ENCODE assay signal across 27 cellular contexts in the genomic region with DNA sequence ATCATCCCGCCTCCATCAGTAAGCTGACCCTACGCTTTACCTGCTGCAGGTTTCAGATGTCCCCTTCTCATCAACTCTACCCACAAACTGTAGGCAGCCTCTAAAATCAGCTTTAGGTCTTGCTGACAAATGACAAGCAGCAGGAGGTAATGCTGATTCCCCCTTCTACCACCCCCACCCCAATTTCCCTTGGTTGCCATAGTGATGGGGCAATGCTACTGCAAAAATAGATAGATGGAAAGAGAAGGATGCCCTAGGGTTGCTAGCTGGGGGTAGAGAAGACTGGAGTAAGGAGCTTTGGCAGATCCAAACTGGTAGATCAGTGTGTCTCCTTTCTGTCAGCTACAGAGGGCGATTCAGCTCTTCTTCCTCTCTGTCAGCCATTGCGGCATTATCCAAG. TPM values are rescaled to one million over a fixed set of nuclear protein-coding genes. Genes with fewer than 3 reads are reported as not detected.
DNase-seq lines count a peak whose midpoint lies in the region; ATAC-seq, FAIRE-seq and TF ChIP-seq lines count a peak whose summit lies in the region.
"Had no signal": no experiment of that assay in that cellular context is flagged by ENCODE, and none has a peak within 500 bp of the region (broad histone marks: within the 10 kb centered on the region; RNA-seq: fewer than 3 reads in every experiment).

No MANE protein-coding gene starts in this region.

- no peak overlapping the region for H3K4me2 ChIP-seq in K562 (ENCODE audit: insufficient read depth, low read length)
- no peak overlapping the region for H3K4me2 ChIP-seq in neural cell (ENCODE audit: low read length)
- H3K4me2 ChIP-seq: A549; BLaER1 treated with 17β-estradiol and CSF1 and Interleukin-3, amounts not matched to agents 10 nM and 100 nM had no signal

- no peak for FAIRE-seq in K562 (lab: Jason Lieb, UNC)
- FAIRE-seq: A549, GM12891, GM18507, H54 had no signal

- no peak for TF ChIP-seq POLR2A in K562 (conservative IDR thresholded peaks at IDR 0.05)
- no peak for TF ChIP-seq POLR2A in spleen (IDR thresholded peaks at IDR 0.05)

- no TSS peak for BruUV-seq in K562 (replicated peaks; lab: Mats Ljungman, UMichigan)

- POLR2A ChIA-PET in K562 (lab: Yijun Ruan, JAX): no interaction called here

- DNase-seq in K562 (ENCODE audit: extremely low read depth in 1 of 4, low spot score in 3 of 4) (no peak), putamen (ENCODE audit: low spot score) (peak; percentile 79), spleen (no peak)
- DNase-seq in stimulated activated naive CD4-positive, alpha-beta T cell treated with Interleukin-2 at 50 U/mL for 16 hours (lab: John Stamatoyannopoulos, UW): no peak
- DNase-seq: 8988T; ACHN; AML-193; BE2C; Calu3; CD4-positive, alpha-beta T cell; COR-L47; DMS53; DMS79 treated with DMSO at 0.1 percent for 48 hours; GF-D8; GOT3; HFFc6 had no signal

- no peaks in the 10 kb centered on the region for H3F3A ChIP-seq in neural cell (ENCODE audit: insufficient read depth, low read length, poor library complexity, severe bottlenecking)

- H3K27ac ChIP-seq in K562 (ENCODE audit: extremely low read depth, low read depth, low read length) (no peak overlapping the region), neural cell (ENCODE audit: low read length) (no peak overlapping the region), spleen (no peak overlapping the region)
- H3K27ac ChIP-seq: A549; BLaER1 treated with 17β-estradiol and CSF1 and Interleukin-3, amounts not matched to agents 10 nM and 100 nM had no signal

- no peaks in the 10 kb centered on the region for H3K79me2 ChIP-seq in K562 (ENCODE audit: control insufficient read depth, insufficient read depth, low read length)
- no peaks in the 10 kb centered on the region for H3K79me2 ChIP-seq in neural cell (replicated peaks; ENCODE audit: insufficient read depth, low read length)

- ATAC-seq in K562 (no peak), GM18511 (IDR thresholded peaks at IDR 0.05; ENCODE audit: unreplicated experiment) (no peak)
- ATAC-seq: A549 had no signal

- H3K27me3 ChIP-seq in K562 (ENCODE audit: control insufficient read depth in 2 of 2, insufficient read depth in 2 of 2, low read length in 2 of 2) (no peaks in the 10 kb centered on the region), neural cell (ENCODE audit: insufficient read depth, low read depth, low read length) (peaks cover 2% of the 10 kb centered on the region), spleen (replicated peaks in 1 of 7) (no peaks in the 10 kb centered on the region)
- H3K27me3 ChIP-seq: BLaER1 treated with 17β-estradiol and CSF1 and Interleukin-3, amounts not matched to agents 10 nM and 100 nM had no signal

- H3K9ac ChIP-seq in K562 (ENCODE audit: insufficient read depth in 1 of 2, low read depth in 2 of 2, low read length in 2 of 2) (no peak overlapping the region), neural cell (ENCODE audit: low read length) (no peak overlapping the region)
- H3K9ac ChIP-seq: BLaER1 treated with 17β-estradiol and CSF1 and Interleukin-3, amounts not matched to agents 10 nM and 100 nM had no signal

- no peak for TF ChIP-seq CTCF in K562 (IDR thresholded peaks at IDR 0.05 in 2 of 3, conservative IDR thresholded peaks at IDR 0.05 in 1 of 3; ENCODE audit: insufficient read depth in 2 of 3, low read depth in 1 of 3, low read length in 3 of 3)
- TF ChIP-seq CTCF in neural cell (IDR thresholded peaks at IDR 0.05; ENCODE audit: poor library complexity, severe bottlenecking): no peak
- no peak for TF ChIP-seq CTCF in spleen (IDR thresholded peaks at IDR 0.05 in 8 of 11, conservative IDR thresholded peaks at IDR 0.05 in 3 of 11)

- H2AFZ ChIP-seq in K562 (ENCODE audit: low read depth, low read length) (no peak overlapping the region), neural cell (ENCODE audit: low read depth, low read length) (no peak overlapping the region)

- 0 out of 3 replicates have a peak, but pooled peaks cover 7% of the 10 kb centered on the region for H3K36me3 ChIP-seq in K562 (ENCODE audit: control insufficient read depth, insufficient read depth, low read length)
- H3K36me3 ChIP-seq in neural cell (ENCODE audit: insufficient read depth, low read length): no peaks in the 10 kb centered on the region
- peaks cover 0 to 100% (median 98%) of the 10 kb centered on the region in 6 donors for H3K36me3 ChIP-seq in spleen
- H3K36me3 ChIP-seq: BE2C, HAP-1 had no signal

- CTCF ChIA-PET in K562 (lab: Yijun Ruan, JAX; ENCODE audit: low intra/inter-chr PET ratio): no interaction called here

- H3K4me3 ChIP-seq in K562 (no peak overlapping the region), neural cell (ENCODE audit: low read length) (peak overlapping the region; percentile 15), spleen (no peak overlapping the region)
- H3K4me3 ChIP-seq: A549; BLaER1 treated with 17β-estradiol and CSF1 and Interleukin-3, amounts not matched to agents 10 nM and 100 nM; HAP-1 had no signal

- 47% methylated on average over 4 of the region's 4 CpGs for WGBS in K562 (ENCODE audit: insufficient coverage, low coverage, missing lambda C conversion rate)
- WGBS in spleen, 5 donors: 86 to 98% (median 93%) methylated on average over 4 of the region's 4 CpGs

- H3K9me3 ChIP-seq in K562 (replicated peaks; ENCODE audit: control insufficient read depth, insufficient read depth, low read depth, low read length) (no peaks in the 10 kb centered on the region), neural cell (ENCODE audit: low read length) (no peaks in the 10 kb centered on the region), spleen (no peaks in the 10 kb centered on the region)
- H3K9me3 ChIP-seq: A549; BE2C; BLaER1 treated with 17β-estradiol and CSF1 and Interleukin-3, amounts not matched to agents 10 nM and 100 nM; HAP-1 had no signal

- intact Hi-C loops in K562 (cut with micrococcal nuclease) (no loop called here), spleen (cut with DNase I; ENCODE audit: low total_unique reads) (no loop called here)

- H4K20me1 ChIP-seq in K562 (replicated peaks; ENCODE audit: control insufficient read depth, insufficient read depth, low read length) (no peaks in the 10 kb centered on the region), neural cell (ENCODE audit: insufficient read depth) (no peaks in the 10 kb centered on the region)

- H3K4me1 ChIP-seq in K562 (replicated peaks in 1 of 2; ENCODE audit: control insufficient read depth in 2 of 2, insufficient read depth in 2 of 2, low read length in 2 of 2) (0 out of 5 replicates have a peak, but pooled peaks cover 0 to 4% of the 10 kb centered on the region in 2 experiments), spleen (peaks cover 0 to 11% (median 0%) of the 10 kb centered on the region in 6 donors)
- H3K4me1 ChIP-seq: A549, BE2C, HAP-1 had no signal

- H3K9me1 ChIP-seq in K562 (ENCODE audit: control insufficient read depth, insufficient read depth, low read length): no peaks in the 10 kb centered on the region

- in situ Hi-C loops in K562 (cut with MboI): no loop called here

- TF ChIP-seq EP300 in K562 (IDR thresholded peaks at IDR 0.05; ENCODE audit: low read length) (no peak), neural cell (conservative IDR thresholded peaks at IDR 0.05; ENCODE audit: poor library complexity, severe bottlenecking) (no peak)

- H3K9me2 ChIP-seq in neural cell (ENCODE audit: insufficient read depth, low read length): no peaks in the 10 kb centered on the region

- TF ChIP-seq RAD21 in K562 (CRISPR knock-in tag; conservative IDR thresholded peaks at IDR 0.05 in 1 of 2, IDR thresholded peaks at IDR 0.05 in 1 of 2) (no peak), neural cell (conservative IDR thresholded peaks at IDR 0.05) (no peak)

RNA-seq across cellular contexts. Expression of a gene that starts 19.8 kb away (rescaled TPM):
- total RNA-seq in K562 (2011; cell fraction: chromatin; rRNA removed; ENCODE audit: low replicate concordance): 0.37 and 0.46 TPM in 2 replicates
- 0.13 and 0.33 TPM in 2 replicates for total RNA-seq in K562 (2011; cell fraction: nucleolus; rRNA removed)
- 0.22 and 0.38 TPM in 2 replicates for total RNA-seq in K562 (2011; cell fraction: nucleoplasm; rRNA removed)
- total RNA-seq in K562 (2014; rRNA removed): 0.14 and 0.33 TPM in 2 replicates
- total RNA-seq in K562 (2014; rRNA removed; fragmentation: Illumina TruSeq; extraction: Trizol): 0.22 and 0.25 TPM in 2 replicates
- 1.0 and 1.1 TPM in 2 replicates for total RNA-seq in K562 (2015; rRNA removed; fragmentation: Illumina TruSeq; extraction: Trizol)
- total RNA-seq in K562 (2021): 0.31 and 0.47 TPM in 2 replicates
- 0.06 and 0.89 TPM in 2 replicates for polyA plus RNA-seq in K562 (2011; rRNA removed)
- polyA plus RNA-seq in K562 (2011; cell fraction: cytosol; rRNA removed): 0.07 and 0.62 TPM in 2 replicates
- 0.37 and 2.0 TPM in 2 replicates for polyA plus RNA-seq in K562 (2011; cell fraction: nucleus; rRNA removed)
- polyA plus RNA-seq in K562 (2012): 0.96 and 1.9 TPM in 2 replicates
- polyA plus RNA-seq in K562 (2014; fragmentation: Illumina TruSeq; extraction: Trizol): 0.53 and 0.56 TPM in 2 replicates
- polyA plus RNA-seq in K562 (2014; fragmentation: Nextera tagmentation; extraction: Ambion mirVana): under 1 TPM in 1 of 2 experiments, not detected in 1; 0.04 TPM
- polyA plus RNA-seq in K562 (2014; rRNA removed): 0.55 and 0.73 TPM in 2 replicates
- polyA minus RNA-seq in K562 (2011; rRNA and poly(A)+ RNA removed): 0.25 and 0.39 TPM in 2 replicates
- not detected in 2 replicates for polyA minus RNA-seq in K562 (2011; cell fraction: cytosol; rRNA and poly(A)+ RNA removed)
- 0.13 and 1.1 TPM in 2 replicates for polyA minus RNA-seq in K562 (2011; cell fraction: nucleus; rRNA and poly(A)+ RNA removed)
- 9.2 and 14.0 TPM in 2 replicates for polyA plus RNA-seq in neural cell
- polyA minus RNA-seq in neural cell: 6.4 and 8.8 TPM in 2 replicates
- 10 to 100 TPM; 15.4 to 37.1 (median 17.3) TPM for total RNA-seq in spleen
- polyA plus RNA-seq in spleen: 10 to 100 TPM in 1 of 3 donors, 1 to 10 TPM in 2; 6.0 to 11.0 (median 9.5) TPM
- total RNA-seq: Calu3, G401, HFFc6 had no signal

RNA-seq across cellular contexts. Expression of a gene that starts 32.0 kb away (rescaled TPM):
- total RNA-seq in K562 (2011; cell fraction: chromatin; rRNA removed; ENCODE audit: low replicate concordance): 19.1 and 19.6 TPM in 2 replicates
- total RNA-seq in K562 (2011; cell fraction: nucleolus; rRNA removed): 7.2 and 7.8 TPM in 2 replicates
- 10.0 and 15.0 TPM in 2 replicates for total RNA-seq in K562 (2011; cell fraction: nucleoplasm; rRNA removed)
- 19.3 and 32.9 TPM in 2 replicates for total RNA-seq in K562 (2014; rRNA removed)
- total RNA-seq in K562 (2014; rRNA removed; fragmentation: Illumina TruSeq; extraction: Trizol): 34.5 and 41.6 TPM in 2 replicates
- total RNA-seq in K562 (2015; rRNA removed; fragmentation: Illumina TruSeq; extraction: Trizol): 48.2 and 53.9 TPM in 2 replicates
- total RNA-seq in K562 (2021): 29.3 and 30.4 TPM in 2 replicates
- 19.9 and 70.0 TPM in 2 replicates for polyA plus RNA-seq in K562 (2011; rRNA removed)
- polyA plus RNA-seq in K562 (2011; cell fraction: cytosol; rRNA removed): 13.8 and 66.9 TPM in 2 replicates
- polyA plus RNA-seq in K562 (2011; cell fraction: nucleus; rRNA removed): 17.9 and 90.8 TPM in 2 replicates
- polyA plus RNA-seq in K562 (2012): 40.5 and 54.5 TPM in 2 replicates
- polyA plus RNA-seq in K562 (2014; fragmentation: Illumina TruSeq; extraction: Trizol): 29.0 and 30.7 TPM in 2 replicates
- polyA plus RNA-seq in K562 (2014; fragmentation: Nextera tagmentation; extraction: Ambion mirVana): 10 to 100 TPM; 12.6 to 29.1 TPM
- 19.7 and 21.1 TPM in 2 replicates for polyA plus RNA-seq in K562 (2014; rRNA removed)
- polyA minus RNA-seq in K562 (2011; rRNA and poly(A)+ RNA removed): 29.9 and 129 TPM in 2 replicates
- 9.1 and 28.6 TPM in 2 replicates for polyA minus RNA-seq in K562 (2011; cell fraction: cytosol; rRNA and poly(A)+ RNA removed)
- 6.9 and 56.2 TPM in 2 replicates for polyA minus RNA-seq in K562 (2011; cell fraction: nucleus; rRNA and poly(A)+ RNA removed)
- 0.02 and 1.9 TPM in 2 replicates for polyA plus RNA-seq in neural cell
- polyA minus RNA-seq in neural cell: 0.23 and 0.24 TPM in 2 replicates
- 100 to 1,000 TPM; 139 to 201 (median 171) TPM for total RNA-seq in spleen
- 10 to 100 TPM; 40.5 to 47.8 (median 40.7) TPM for polyA plus RNA-seq in spleen
- total RNA-seq: Calu3, G401 had no signal

RNA-seq across cellular contexts. Expression of a gene that starts 56.2 kb away (rescaled TPM):
- total RNA-seq in K562 (2011; cell fraction: chromatin; rRNA removed; ENCODE audit: low replicate concordance): 171 and 231 TPM in 2 replicates
- total RNA-seq in K562 (2011; cell fraction: nucleolus; rRNA removed): 114 and 120 TPM in 2 replicates
- total RNA-seq in K562 (2011; cell fraction: nucleoplasm; rRNA removed): 142 and 195 TPM in 2 replicates
- 247 and 289 TPM in 2 replicates for total RNA-seq in K562 (2014; rRNA removed)
- total RNA-seq in K562 (2014; rRNA removed; fragmentation: Illumina TruSeq; extraction: Trizol): 426 and 493 TPM in 2 replicates
- 370 and 390 TPM in 2 replicates for total RNA-seq in K562 (2015; rRNA removed; fragmentation: Illumina TruSeq; extraction: Trizol)
- total RNA-seq in K562 (2021): 275 and 293 TPM in 2 replicates
- polyA plus RNA-seq in K562 (2011; rRNA removed): 755 and 772 TPM in 2 replicates
- 401 and 610 TPM in 2 replicates for polyA plus RNA-seq in K562 (2011; cell fraction: cytosol; rRNA removed)
- 280 and 410 TPM in 2 replicates for polyA plus RNA-seq in K562 (2011; cell fraction: nucleus; rRNA removed)
- 413 and 440 TPM in 2 replicates for polyA plus RNA-seq in K562 (2012)
- 506 and 588 TPM in 2 replicates for polyA plus RNA-seq in K562 (2014; fragmentation: Illumina TruSeq; extraction: Trizol)
- polyA plus RNA-seq in K562 (2014; fragmentation: Nextera tagmentation; extraction: Ambion mirVana): 1,000 to 10,000 TPM; 1,162 to 1,335 TPM
- polyA plus RNA-seq in K562 (2014; rRNA removed): 490 and 525 TPM in 2 replicates
- 316 and 357 TPM in 2 replicates for polyA minus RNA-seq in K562 (2011; rRNA and poly(A)+ RNA removed)
- 105 and 110 TPM in 2 replicates for polyA minus RNA-seq in K562 (2011; cell fraction: cytosol; rRNA and poly(A)+ RNA removed)
- 61.3 and 121 TPM in 2 replicates for polyA minus RNA-seq in K562 (2011; cell fraction: nucleus; rRNA and poly(A)+ RNA removed)
- polyA plus RNA-seq in neural cell: not detected in 2 replicates
- polyA minus RNA-seq in neural cell: not detected in 2 replicates
- total RNA-seq in spleen: 10 to 100 TPM in 1 of 7 donors, 1 to 10 TPM in 6; 1.3 to 16.2 (median 3.6) TPM
- 1 to 10 TPM; 5.3 to 8.8 (median 6.6) TPM for polyA plus RNA-seq in spleen
- total RNA-seq: Daoy, G401, HFFc6 had no signal
- polyA plus RNA-seq: A549 had no signal

RNA-seq across cellular contexts. Expression of a gene that starts 58.9 kb away (rescaled TPM):
- total RNA-seq in K562 (2011; cell fraction: chromatin; rRNA removed; ENCODE audit: low replicate concordance): not detected in 2 replicates
- total RNA-seq in K562 (2011; cell fraction: nucleolus; rRNA removed): not detected in 2 replicates
- not detected in 2 replicates for total RNA-seq in K562 (2011; cell fraction: nucleoplasm; rRNA removed)
- not detected in 2 replicates for total RNA-seq in K562 (2014; rRNA removed)
- total RNA-seq in K562 (2014; rRNA removed; fragmentation: Illumina TruSeq; extraction: Trizol): not detected in 2 replicates
- not detected in 2 replicates for total RNA-seq in K562 (2015; rRNA removed; fragmentation: Illumina TruSeq; extraction: Trizol)
- total RNA-seq in K562 (2021): not detected in 2 replicates
- polyA plus RNA-seq in K562 (2011; rRNA removed): not detected in 2 replicates
- polyA plus RNA-seq in K562 (2011; cell fraction: cytosol; rRNA removed): not detected in 2 replicates
- not detected in 2 replicates for polyA plus RNA-seq in K562 (2011; cell fraction: nucleus; rRNA removed)
- polyA plus RNA-seq in K562 (2012): 0.07 TPM in 1 of 2 replicates, not detected in the other
- polyA plus RNA-seq in K562 (2014; fragmentation: Illumina TruSeq; extraction: Trizol): not detected in 2 replicates
- polyA plus RNA-seq in K562 (2014; fragmentation: Nextera tagmentation; extraction: Ambion mirVana): not detected
- not detected in 2 replicates for polyA plus RNA-seq in K562 (2014; rRNA removed)
- not detected in 2 replicates for polyA minus RNA-seq in K562 (2011; rRNA and poly(A)+ RNA removed)
- polyA minus RNA-seq in K562 (2011; cell fraction: cytosol; rRNA and poly(A)+ RNA removed): not detected in 2 replicates
- polyA minus RNA-seq in K562 (2011; cell fraction: nucleus; rRNA and poly(A)+ RNA removed): not detected in 2 replicates
- polyA plus RNA-seq in neural cell: 28.9 and 29.6 TPM in 2 replicates
- 15.6 and 17.9 TPM in 2 replicates for polyA minus RNA-seq in neural cell
- total RNA-seq in spleen: 1 to 10 TPM in 1 of 7 donors, not detected in 6; 2.1 TPM
- polyA plus RNA-seq in spleen: under 1 TPM; 0.09 to 0.58 (median 0.24) TPM
- total RNA-seq: CD4-positive, alpha-beta T cell; Daoy; G401; HFFc6 had no signal
- polyA plus RNA-seq: CD14-positive monocyte had no signal

Comparison
In these comparisons a context has a peak if more than half of its experiments do, and no peak if none do; other contexts are left out.
1. RNA of a gene that starts 56.2 kb away (polyA plus RNA-seq): 280 to 1,335 TPM in K562; 5.3 to 8.8 TPM in spleen and not detected in neural cell; every median in the first group is over 10 times any median in the second.